Comparison of ENCODE assay signal across 8 cellular contexts in the genomic region with DNA sequence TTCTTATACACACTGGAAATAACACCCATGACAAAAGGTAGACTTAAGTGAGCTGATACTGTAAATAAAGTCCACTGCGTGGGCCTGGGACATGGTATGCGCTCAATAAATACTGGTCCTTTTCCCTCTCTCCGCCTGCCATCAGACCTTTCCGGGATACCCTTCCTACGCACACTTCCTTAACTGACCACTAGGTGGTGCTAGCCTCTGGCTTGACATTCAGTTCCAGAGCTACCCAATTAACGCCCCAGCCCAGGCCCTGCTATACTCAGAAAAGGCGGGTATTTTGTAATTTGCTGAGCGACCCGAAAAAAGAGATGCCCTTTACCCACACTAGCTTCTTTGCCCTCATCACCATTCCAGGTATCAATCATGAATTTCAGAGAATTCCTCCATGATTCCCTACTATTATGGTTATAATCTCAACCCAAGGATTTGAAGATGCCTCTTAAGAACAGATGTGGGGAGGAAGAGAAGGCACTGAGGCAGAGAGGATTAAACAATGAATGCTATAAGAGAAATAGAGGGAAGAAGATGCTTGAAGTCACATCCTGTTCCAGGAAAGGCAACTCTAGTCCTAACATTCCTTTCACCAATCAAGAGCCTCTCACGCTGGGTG. TPM values are rescaled to one million over a fixed set of nuclear protein-coding genes. Genes with fewer than 3 reads are reported as not detected.
A peak's percentile ranks its signal among the peaks of the same experiment; 100 is the strongest.
DNase-seq lines count a peak whose midpoint lies in the region; ATAC-seq and TF ChIP-seq lines count a peak whose summit lies in the region.

No MANE protein-coding gene starts in this region.

- intact Hi-C loops in left lung (cut with DNase I): loop anchor here (5.0 to 10.0 kb wide), 2 partner anchors 58 to 60 kb away; no protein-coding TSS in a partner anchor

- ATAC-seq in central memory CD8-positive, alpha-beta T cell (replicated peaks; ENCODE audit: extremely low read depth, poor library complexity, severe bottlenecking): peak; percentile 52
- peak; percentile 43 for ATAC-seq in left lung
- ATAC-seq in HG02981 (IDR thresholded peaks at IDR 0.05; ENCODE audit: unreplicated experiment): no peak

- H3K36me3 Mint-ChIP-seq in central memory CD8-positive, alpha-beta T cell (ENCODE audit: insufficient read depth): peaks cover 5% of the 10 kb centered on the region

- H3K9me3 ChIP-seq in BE2C (no peaks in the 10 kb centered on the region; the same call in 1 of the 2 replicates), left lung (no peaks in the 10 kb centered on the region)

- no peaks in the 10 kb centered on the region for H3K27me3 Mint-ChIP-seq in central memory CD8-positive, alpha-beta T cell

- H3K27ac ChIP-seq in left lung: no peak overlapping the region

- peaks cover 6% of the 10 kb centered on the region for H3K4me1 Mint-ChIP-seq in central memory CD8-positive, alpha-beta T cell

- H3K4me1 ChIP-seq in BE2C (peaks cover 5% of the 10 kb centered on the region; the same call in 1 of the 2 replicates), left lung (peaks cover 4 to 24% of the 10 kb centered on the region in 2 donors)

- H3K27ac Mint-ChIP-seq in central memory CD8-positive, alpha-beta T cell (ENCODE audit: low read depth): no peak overlapping the region

- DNase-seq in BE2C: peak; percentile 82
- DNase-seq in H7: peak; percentile 87
- DNase-seq in NCI-H446 (lab: John Stamatoyannopoulos, UW): peak; percentile 51 to 78
- DNase-seq in activated CD4-positive, CD25-positive, alpha-beta regulatory T cell treated with anti-CD3 and anti-CD28 coated beads, Interleukin-2, amount 50 U/mL, for 72 hours: peak; percentile 75
- peak; percentile 60 to 66 for DNase-seq in central memory CD8-positive, alpha-beta T cell (ENCODE audit: low spot score in 2 of 2)
- peak in 1 of 2 donors; percentile 66 for DNase-seq in left lung
- DNase-seq in stimulated activated CD4-positive, alpha-beta T cell treated with anti-CD3 and anti-CD28 coated beads, Interleukin-4, amount 100 ng/mL, for 48 hours (ENCODE audit: low read depth in 2 of 2): peak; percentile 67 to 77

- H3K27me3 ChIP-seq in BE2C (no peaks in the 10 kb centered on the region), H7 (ENCODE audit: control insufficient read depth, insufficient read depth, low read length) (no peaks in the 10 kb centered on the region), left lung (peaks cover 0 to 44% of the 10 kb centered on the region in 2 donors)

- TF ChIP-seq CTCF in BE2C (IDR thresholded peaks at IDR 0.05; ENCODE audit: low read depth, low read length) (peak; percentile 99), left lung (IDR thresholded peaks at IDR 0.05) (peak; percentile 93 to 94)

- H3K4me3 Mint-ChIP-seq in central memory CD8-positive, alpha-beta T cell: no peak overlapping the region

- H3K36me3 ChIP-seq in BE2C (no peaks in the 10 kb centered on the region), H7 (replicated peaks; ENCODE audit: control insufficient read depth, insufficient read depth, low read length) (no peaks in the 10 kb centered on the region), left lung (no peaks in the 10 kb centered on the region)

- H3K4me3 ChIP-seq in BE2C (ENCODE audit: low read depth, low read length): no peak overlapping the region
- H3K4me3 ChIP-seq in H7 (ENCODE audit: insufficient read depth, low read depth, low read length): no peak overlapping the region
- H3K4me3 ChIP-seq in left lung: no peak overlapping the region

- no peaks in the 10 kb centered on the region for H3K9me3 Mint-ChIP-seq in central memory CD8-positive, alpha-beta T cell

RNA-seq across cellular contexts. Expression of a gene that starts 3.9 kb away (rescaled TPM):
- 6.4 TPM for polyA plus RNA-seq in BE2C (2012; ENCODE audit: insufficient read depth, insufficient read length, low read depth)
- 17.3 and 23.9 TPM in 2 replicates for total RNA-seq in H7 (2014; rRNA removed; shearing (Covaris generic))
- 100 to 1,000 TPM; 228 to 325 TPM for total RNA-seq in left lung

RNA-seq across cellular contexts. Expression of a gene that starts 13.2 kb away (rescaled TPM):
- 1.6 TPM for polyA plus RNA-seq in BE2C (2012; ENCODE audit: insufficient read depth, insufficient read length, low read depth)
- 43.5 and 51.5 TPM in 2 replicates for total RNA-seq in H7 (2014; rRNA removed; shearing (Covaris generic))
- 100 to 1,000 TPM; 200 to 237 TPM for total RNA-seq in left lung

RNA-seq across cellular contexts. Expression of a gene that starts 23.1 kb away (rescaled TPM):
- not detected for polyA plus RNA-seq in BE2C (2012; ENCODE audit: insufficient read depth, insufficient read length, low read depth)
- not detected in 2 replicates for total RNA-seq in H7 (2014; rRNA removed; shearing (Covaris generic))
- total RNA-seq in left lung: not detected

RNA-seq across cellular contexts. Expression of a gene that starts 35.5 kb away (rescaled TPM):
- 24.8 TPM for polyA plus RNA-seq in BE2C (2012; ENCODE audit: insufficient read depth, insufficient read length, low read depth)
- 19.0 and 20.8 TPM in 2 replicates for total RNA-seq in H7 (2014; rRNA removed; shearing (Covaris generic))
- 10 to 100 TPM; 28.4 to 40.1 TPM for total RNA-seq in left lung

RNA-seq across cellular contexts. Expression of a gene that starts 45.8 kb away (rescaled TPM):
- 5.8 TPM for polyA plus RNA-seq in BE2C (2012; ENCODE audit: insufficient read depth, insufficient read length, low read depth)
- total RNA-seq in H7 (2014; rRNA removed; shearing (Covaris generic)): 22.6 and 30.6 TPM in 2 replicates
- 10 to 100 TPM; 16.4 to 17.9 TPM for total RNA-seq in left lung
